In genomic region chr7:1993776-1994740, GRCh38 we compare ENCODE assay signal across 21 cellular contexts.
DNase-seq lines count a peak whose midpoint lies in the region; TF ChIP-seq lines count a peak whose summit lies in the region.
"Had no signal": no experiment of that assay in that cellular context is flagged by ENCODE, and none has a peak within 500 bp of the region (broad histone marks: within the 10 kb centered on the region; RNA-seq: fewer than 3 reads in every experiment).

No MANE protein-coding gene starts in this region.

- no peaks in the 10 kb centered on the region for H3K27me3 Mint-ChIP-seq in endothelial cell (ENCODE audit: unreplicated experiment)
- no peaks in the 10 kb centered on the region; the same call in none of the 2 replicates for H3K27me3 Mint-ChIP-seq in HFFc6 (ENCODE audit: insufficient read depth)
- H3K27me3 Mint-ChIP-seq: activated CD4-positive, alpha-beta T cell treated with anti-CD3 and anti-CD28 coated beads, Interleukin-2, amount 10 ng/mL, durations not matched to agents 24 days and 14 days; activated naive CD8-positive, alpha-beta T cell; activated T-helper 17 cell treated with anti-CD3 and anti-CD28 coated beads, Interleukin-2, amount 50 U/mL, for 72 hours; T-cell had no signal

- peaks cover under 1% of the 10 kb centered on the region for H3K36me3 Mint-ChIP-seq in endothelial cell (ENCODE audit: low read depth, unreplicated experiment)
- no peaks in the 10 kb centered on the region for H3K36me3 Mint-ChIP-seq in HFFc6 (ENCODE audit: low read depth)
- H3K36me3 Mint-ChIP-seq: activated naive CD8-positive, alpha-beta T cell had no signal

- no peak overlapping the region for H3K4me3 Mint-ChIP-seq in endothelial cell (ENCODE audit: unreplicated experiment)
- no peak overlapping the region for H3K4me3 Mint-ChIP-seq in HFFc6
- H3K4me3 Mint-ChIP-seq: activated CD4-positive, alpha-beta T cell treated with anti-CD3 and anti-CD28 coated beads, Interleukin-2, amount 10 ng/mL, durations not matched to agents 24 days and 14 days; activated naive CD8-positive, alpha-beta T cell; activated T-helper 17 cell treated with anti-CD3 and anti-CD28 coated beads, Interleukin-2, amount 50 U/mL, for 72 hours; T-cell had no signal

- DNase-seq in DMS153 (lab: John Stamatoyannopoulos, UW) (peak; percentile 10), DMS153 treated with DMSO at 0.1 percent for 48 hours (lab: John Stamatoyannopoulos, UW; ENCODE audit: unreplicated experiment) (no peak), SHP77 (lab: John Stamatoyannopoulos, UW) (peak; percentile 39 to 71), endothelial cell (ENCODE audit: low spot score) (no peak), NCI-H1930 (lab: John Stamatoyannopoulos, UW) (no peak), HPDE6-E6E7 (ENCODE audit: extremely low spot score) (no peak), HFFc6 (no peak)
- DNase-seq: activated CD4-positive, alpha-beta T cell treated with anti-CD3 and anti-CD28 coated beads, Interleukin-2, amount 10 ng/mL, durations not matched to agents 24 days and 14 days; foreskin keratinocyte; left ventricle myocardium superior; NCI-H1105 treated with DMSO at 0.1 percent for 48 hours; NCI-H526; stimulated activated CD4-positive, alpha-beta T cell treated with anti-CD3 and anti-CD28 coated beads, Interleukin-2, amount 100 ng/mL, for 24 hours; stimulated activated naive CD4-positive, alpha-beta T cell treated with Interleukin-2 at 50 U/mL for 16 hours; T-cell had no signal

- H3K4me1 Mint-ChIP-seq in endothelial cell (ENCODE audit: unreplicated experiment) (no peaks in the 10 kb centered on the region), HFFc6 (ENCODE audit: low read depth) (no peaks in the 10 kb centered on the region)
- H3K4me1 Mint-ChIP-seq: activated CD4-positive, alpha-beta T cell treated with anti-CD3 and anti-CD28 coated beads, Interleukin-2, amount 10 ng/mL, durations not matched to agents 24 days and 14 days had no signal

- peaks cover 18 to 31% (median 28%) of the 10 kb centered on the region in 3 donors for H3K4me1 ChIP-seq in skeletal muscle tissue (ENCODE audit: control insufficient read depth in 3 of 3, insufficient read depth in 3 of 3, low read length in 3 of 3)
- H3K4me1 ChIP-seq: foreskin keratinocyte had no signal

- H3K9me3 ChIP-seq in skeletal muscle tissue (ENCODE audit: control insufficient read depth in 3 of 3, low read length in 3 of 3) = no peaks in the 10 kb centered on the region
- H3K9me3 ChIP-seq: tibial nerve had no signal

- no peaks in the 10 kb centered on the region for H3K27me3 ChIP-seq in skeletal muscle tissue (ENCODE audit: control insufficient read depth in 3 of 3, insufficient read depth in 3 of 3, low read length in 3 of 3)
- H3K27me3 ChIP-seq: foreskin keratinocyte, hepatocyte, tibial nerve had no signal

- no peak overlapping the region for H3K4me3 ChIP-seq in skeletal muscle tissue (ENCODE audit: low read length in 3 of 3)
- H3K4me3 ChIP-seq: hepatocyte, tibial nerve had no signal

- no peaks in the 10 kb centered on the region for H3K9me3 Mint-ChIP-seq in endothelial cell (ENCODE audit: unreplicated experiment)
- H3K9me3 Mint-ChIP-seq in HFFc6 = no peaks in the 10 kb centered on the region
- H3K9me3 Mint-ChIP-seq: activated CD4-positive, alpha-beta T cell treated with anti-CD3 and anti-CD28 coated beads, Interleukin-2, amount 10 ng/mL, durations not matched to agents 24 days and 14 days; activated T-helper 17 cell treated with anti-CD3 and anti-CD28 coated beads, Interleukin-2, amount 50 U/mL, for 72 hours; T-cell had no signal

- no peak overlapping the region for H3K27ac ChIP-seq in skeletal muscle tissue (ENCODE audit: low read depth, low read length)
- H3K27ac ChIP-seq: 22Rv1, foreskin keratinocyte, hepatocyte, tibial nerve had no signal

- H3K27ac Mint-ChIP-seq in endothelial cell (ENCODE audit: unreplicated experiment) (peak overlapping the region; percentile 36), HFFc6 (no peak overlapping the region)
- H3K27ac Mint-ChIP-seq: activated CD4-positive, alpha-beta T cell treated with anti-CD3 and anti-CD28 coated beads, Interleukin-2, amount 10 ng/mL, durations not matched to agents 24 days and 14 days; activated naive CD8-positive, alpha-beta T cell; activated T-helper 17 cell treated with anti-CD3 and anti-CD28 coated beads, Interleukin-2, amount 50 U/mL, for 72 hours had no signal

- H3K36me3 ChIP-seq in skeletal muscle tissue (ENCODE audit: control insufficient read depth in 3 of 3, insufficient read depth in 3 of 3, low read length in 3 of 3) = no peaks in the 10 kb centered on the region

- no peak for TF ChIP-seq CTCF in endothelial cell (IDR thresholded peaks at IDR 0.05; ENCODE audit: unreplicated experiment)
- TF ChIP-seq CTCF in HFFc6 (IDR thresholded peaks at IDR 0.05) = no peak

- peak overlapping the region in 2 of 3 donors; percentile 2 to 54 for H3K9ac ChIP-seq in skeletal muscle tissue (ENCODE audit: low read depth in 1 of 3, low read length in 3 of 3)

Comparison
In these comparisons a context has a peak if more than half of its experiments do, and no peak if none do; other contexts are left out.
1. DNase-seq: peak in DMS153 (single experiment) and SHP77 (2 of 2); none in DMS153 treated with DMSO at 0.1 percent for 48 hours (single experiment), endothelial cell (single experiment), NCI-H1930 (0 of 2), HPDE6-E6E7 (single experiment) and HFFc6 (single experiment).